8 cellular contexts compared by ENCODE assay signal in genomic region chr6:37354526-37355384, GRCh38. TPM values are rescaled to one million over a fixed set of nuclear protein-coding genes. Genes with fewer than 3 reads are reported as not detected.
DNase-seq lines count a peak whose midpoint lies in the region; ATAC-seq and TF ChIP-seq lines count a peak whose summit lies in the region.

No MANE protein-coding gene starts in this region.

- no peaks in the 10 kb centered on the region for H3K36me3 ChIP-seq in colonic mucosa

- peaks cover 46% of the 10 kb centered on the region for H3K4me1 Mint-ChIP-seq in stimulated activated memory B cell treated with anti-CD40 and anti-IgM and Interleukin-4, amounts not matched to agents 10 μg/mL and 1 μg/mL and 100 μg/mL, for 72 hours

- H3K4me3 ChIP-seq in AG04450 (ENCODE audit: low read depth, low read length), result peak overlapping the region; percentile 92
- peak overlapping the region; percentile 89 for H3K4me3 ChIP-seq in colonic mucosa
- peak overlapping the region; percentile 99 for H3K4me3 ChIP-seq in lower leg skin (ENCODE audit: low read depth, poor library complexity, severe bottlenecking)

- H3K27me3 ChIP-seq in AG04450 (ENCODE audit: control insufficient read depth, insufficient read depth, low read length) (no peaks in the 10 kb centered on the region), colonic mucosa (no peaks in the 10 kb centered on the region)

- no peaks in the 10 kb centered on the region; the same call in 1 of the 2 replicates for H3K9me3 ChIP-seq in AG04450 (ENCODE audit: control insufficient read depth, insufficient read depth, low read length)
- no peaks in the 10 kb centered on the region for H3K9me3 ChIP-seq in colonic mucosa

- TF ChIP-seq CTCF in AG04450 (IDR thresholded peaks at IDR 0.05; ENCODE audit: low read depth, low read length) (no peak), colonic mucosa (IDR thresholded peaks at IDR 0.05) (no peak), lower leg skin (IDR thresholded peaks at IDR 0.05) (no peak)

- 4 to 5% methylated on average over 44 of the region's 44 CpGs for WGBS in lower leg skin, 2 donors

- peak overlapping the region; percentile 95 for H3K27ac Mint-ChIP-seq in stimulated activated memory B cell treated with anti-CD40 and anti-IgM and Interleukin-4, amounts not matched to agents 10 μg/mL and 1 μg/mL and 100 μg/mL, for 72 hours

- peaks cover 10% of the 10 kb centered on the region for H3K4me1 ChIP-seq in colonic mucosa

- H3K27me3 Mint-ChIP-seq in stimulated activated memory B cell treated with anti-CD40 and anti-IgM and Interleukin-4, amounts not matched to agents 10 μg/mL and 1 μg/mL and 100 μg/mL, for 72 hours, result no peaks in the 10 kb centered on the region

- CTCF ChIA-PET in AG04450 (lab: Charles Lee), result interaction anchor here (0.5 to 0.6 kb wide), 2 partner anchors 16 to 739 kb away, joined by 3 read pairs; no protein-coding TSS in a partner anchor

- peak overlapping the region; percentile 99 for H3K4me3 Mint-ChIP-seq in stimulated activated memory B cell treated with anti-CD40 and anti-IgM and Interleukin-4, amounts not matched to agents 10 μg/mL and 1 μg/mL and 100 μg/mL, for 72 hours

- peak overlapping the region; percentile 79 to 92 for H3K9ac ChIP-seq in colonic mucosa (ENCODE audit: low read depth in 2 of 2, low read length in 2 of 2)

- H3K27ac ChIP-seq in AG04450 (ENCODE audit: low read depth, low read length) (peak overlapping the region; percentile 21), colonic mucosa (no peak overlapping the region)

- ATAC-seq in GM21717 (IDR thresholded peaks at IDR 0.05; ENCODE audit: unreplicated experiment), result peak; percentile 12
- ATAC-seq in SK-N-SH treated with all-trans-retinoic acid at 6 μM for 48 hours, result peak; percentile 66
- ATAC-seq in stimulated activated memory B cell treated with anti-CD40 and anti-IgM and Interleukin-4, amounts not matched to agents 10 μg/mL and 1 μg/mL and 100 μg/mL, for 72 hours, result peak; percentile 54
- no peak for ATAC-seq in HG02798 (IDR thresholded peaks at IDR 0.05; ENCODE audit: poor library complexity, unreplicated experiment)

- peaks cover 7% of the 10 kb centered on the region for H3K36me3 Mint-ChIP-seq in stimulated activated memory B cell treated with anti-CD40 and anti-IgM and Interleukin-4, amounts not matched to agents 10 μg/mL and 1 μg/mL and 100 μg/mL, for 72 hours

- intact Hi-C loops in colonic mucosa (cut with DNase I) (no loop called here), lower leg skin (cut with DNase I; ENCODE audit: low total_unique reads) (no loop called here)

- no peak for TF ChIP-seq POLR2A in lower leg skin (IDR thresholded peaks at IDR 0.05)

- POLR2A ChIA-PET in AG04450 (lab: Yijun Ruan, JAX), result interaction anchor here (0.7 to 0.8 kb wide), 4 partner anchors 30 to 523 kb away, joined by 3 to 4 read pairs (median 3); no protein-coding TSS in a partner anchor

- DNase-seq in AG04450 (ENCODE audit: low read depth, low spot score) (no peak), colonic mucosa (peak; percentile 49), lower leg skin (ENCODE audit: low spot score in 2 of 2) (no peak), DMS153 (lab: John Stamatoyannopoulos, UW) (no peak)

- no peaks in the 10 kb centered on the region for H3K9me3 Mint-ChIP-seq in stimulated activated memory B cell treated with anti-CD40 and anti-IgM and Interleukin-4, amounts not matched to agents 10 μg/mL and 1 μg/mL and 100 μg/mL, for 72 hours

TF ChIP-seq in SK-N-SH treated with all-trans-retinoic acid at 6 μM for 48 hours, 23 proteins besides CTCF, POLR2A, EP300 and RAD21:
- TF ChIP-seq ARNTL (CRISPR knock-in tag; IDR thresholded peaks at IDR 0.05; ENCODE audit: borderline replicate concordance, low read depth) (no peak), PPARA (CRISPR knock-in tag; IDR thresholded peaks at IDR 0.05; ENCODE audit: borderline replicate concordance) (no peak), ZFP30 (CRISPR knock-in tag; IDR thresholded peaks at IDR 0.05) (no peak), TOX (CRISPR knock-in tag; IDR thresholded peaks at IDR 0.05; ENCODE audit: borderline replicate concordance) (no peak), BACH2 (CRISPR knock-in tag; IDR thresholded peaks at IDR 0.05; ENCODE audit: borderline replicate concordance) (no peak)

RNA-seq across cellular contexts. Expression of gene RNF8, which starts 1.0 kb away (rescaled TPM):
- 20.1 and 26.3 TPM in 2 replicates for polyA plus RNA-seq in AG04450 (2011; rRNA removed)
- polyA minus RNA-seq in AG04450 (2011; rRNA and poly(A)+ RNA removed), result 10.2 and 11.7 TPM in 2 replicates
- total RNA-seq in colonic mucosa, result 10 to 100 TPM; 12.2 to 17.3 TPM
- 10 to 100 TPM in 3 of 4 donors, 1 to 10 TPM in 1; 7.1 to 16.2 (median 12.9) TPM for total RNA-seq in lower leg skin
